Comparison of ENCODE assay signal across 10 cellular contexts in the genomic region with DNA sequence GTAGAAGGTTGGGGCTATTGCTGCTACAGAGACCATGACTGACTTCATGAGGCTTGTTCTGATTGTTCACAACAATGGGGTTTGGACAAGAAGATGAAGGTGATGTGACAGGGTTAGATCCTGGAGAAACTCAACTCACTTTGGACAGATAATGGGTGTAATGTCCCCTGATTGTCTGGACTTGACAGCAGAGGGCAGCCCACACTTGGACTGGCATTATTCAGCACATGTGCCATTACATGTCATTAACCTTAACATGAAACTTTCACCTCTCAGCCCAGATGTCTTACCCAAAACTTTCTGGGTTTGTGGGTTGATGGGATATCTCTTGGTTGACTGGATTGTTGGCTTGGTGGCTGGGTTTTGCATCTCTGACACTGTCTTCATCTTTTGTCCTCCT.
DNase-seq lines count a peak whose midpoint lies in the region; ATAC-seq, FAIRE-seq and TF ChIP-seq lines count a peak whose summit lies in the region.
"Had no signal": no experiment of that assay in that cellular context is flagged by ENCODE, and none has a peak within 500 bp of the region (broad histone marks: within the 10 kb centered on the region; RNA-seq: fewer than 3 reads in every experiment).

No MANE protein-coding gene starts in this region.

- no peak overlapping the region for H3K4me3 Mint-ChIP-seq in Calu3 (ENCODE audit: low read depth, unreplicated experiment)
- no peak overlapping the region for H3K4me3 Mint-ChIP-seq in mesothelial cell of epicardium
- H3K4me3 Mint-ChIP-seq: activated CD8-positive, alpha-beta T cell treated with anti-CD3 and anti-CD28 coated beads for 36 hours had no signal

- peak; percentile 13 for FAIRE-seq in bronchial epithelial cell (lab: Jason Lieb, UNC)

- in situ Hi-C loops in KBM-7 (cut with MboI; ENCODE audit: low pct_unique_long_range_greater_than_20kb, low sequenced_read_pairs): no loop called here
- in situ Hi-C loops in GM13977 (cut with MboI; ENCODE audit: low pct_unique_long_range_greater_than_20kb, low sequenced_read_pairs, unreplicated experiment): no loop called here

- H3K4me3 ChIP-seq in bronchial epithelial cell (ENCODE audit: low read depth, low read length): no peak overlapping the region

- H3K36me3 Mint-ChIP-seq in Calu3 (ENCODE audit: insufficient read depth, unreplicated experiment) (no peaks in the 10 kb centered on the region), mesothelial cell of epicardium (no peaks in the 10 kb centered on the region)

- H3K4me1 Mint-ChIP-seq in Calu3 (ENCODE audit: low read depth, unreplicated experiment) (peaks cover 15% of the 10 kb centered on the region), mesothelial cell of epicardium (peaks cover 30% of the 10 kb centered on the region)

- no peaks in the 10 kb centered on the region for H3K9me3 Mint-ChIP-seq in Calu3 (ENCODE audit: low read depth, unreplicated experiment)
- peaks cover 17% of the 10 kb centered on the region for H3K9me3 Mint-ChIP-seq in mesothelial cell of epicardium
- H3K9me3 Mint-ChIP-seq: activated CD8-positive, alpha-beta T cell treated with anti-CD3 and anti-CD28 coated beads for 36 hours had no signal

- H3K27ac Mint-ChIP-seq in Calu3 (ENCODE audit: unreplicated experiment) (no peak overlapping the region), mesothelial cell of epicardium (peak overlapping the region; percentile 95)
- H3K27ac Mint-ChIP-seq: activated CD8-positive, alpha-beta T cell treated with anti-CD3 and anti-CD28 coated beads for 36 hours had no signal

- no peak for ATAC-seq in HG03175 (IDR thresholded peaks at IDR 0.05; ENCODE audit: unreplicated experiment)
- ATAC-seq: activated CD8-positive, alpha-beta T cell treated with anti-CD3 and anti-CD28 coated beads for 36 hours had no signal

- no peaks in the 10 kb centered on the region for H3K36me3 ChIP-seq in bronchial epithelial cell (ENCODE audit: control insufficient read depth, insufficient read depth, low read length)

- intact Hi-C loops in Calu3 (cut with micrococcal nuclease; ENCODE audit: unreplicated experiment): loop anchor here (1.0 kb wide), 1 partner anchor 303 kb away; no protein-coding TSS in a partner anchor

- H3K27me3 Mint-ChIP-seq in Calu3 (ENCODE audit: unreplicated experiment) (peaks cover 43% of the 10 kb centered on the region), mesothelial cell of epicardium (ENCODE audit: low read depth) (peaks cover 4% of the 10 kb centered on the region)

- CTCF ChIA-PET in Calu3 (lab: Charles Lee): no interaction called here

- H3K27me3 ChIP-seq in bronchial epithelial cell (ENCODE audit: control insufficient read depth, insufficient read depth, low read length): no peaks in the 10 kb centered on the region

- DNase-seq in Calu3 (peak; percentile 7), KBM-7 (peak; percentile 1), bronchial epithelial cell (ENCODE audit: low read depth) (peak; percentile 20), mesothelial cell of epicardium (ENCODE audit: low spot score in 2 of 2, unreplicated experiment in 2 of 2) (no peak), GM13977 (ENCODE audit: low spot score) (no peak)
- no peak for DNase-seq in stimulated activated naive CD4-positive, alpha-beta T cell (lab: John Stamatoyannopoulos, UW)
- DNase-seq: activated CD8-positive, alpha-beta T cell treated with anti-CD3 and anti-CD28 coated beads for 36 hours; activated naive CD4-positive, alpha-beta T cell treated with anti-CD3 and anti-CD28 coated beads, Interleukin-2, amount 50 U/mL, for 16 hours; NCI-H2081 treated with DMSO at 0.1 percent for 48 hours had no signal

- BruUV-seq in Calu3 (replicated peaks; lab: Mats Ljungman, UMichigan): no TSS peak

- TF ChIP-seq CTCF in Calu3 (IDR thresholded peaks at IDR 0.05; ENCODE audit: unreplicated experiment) (no peak), bronchial epithelial cell (IDR thresholded peaks at IDR 0.05; ENCODE audit: insufficient read depth, low read length, severe bottlenecking) (peak; percentile 50), mesothelial cell of epicardium (IDR thresholded peaks at IDR 0.05; ENCODE audit: unreplicated experiment) (no peak), GM13977 (IDR thresholded peaks at IDR 0.05; ENCODE audit: extremely low read depth, insufficient read depth, missing control alignments) (no peak)

Comparison
In these comparisons a context has a peak if more than half of its experiments do, and no peak if none do; other contexts are left out.
1. DNase-seq: peak in Calu3 (single experiment), KBM-7 (single experiment) and bronchial epithelial cell (single experiment); none in mesothelial cell of epicardium (0 of 2), stimulated activated naive CD4-positive, alpha-beta T cell (0 of 6) and GM13977 (single experiment).